Comparison of ENCODE assay signal across 1 cellular context in the genomic region with DNA sequence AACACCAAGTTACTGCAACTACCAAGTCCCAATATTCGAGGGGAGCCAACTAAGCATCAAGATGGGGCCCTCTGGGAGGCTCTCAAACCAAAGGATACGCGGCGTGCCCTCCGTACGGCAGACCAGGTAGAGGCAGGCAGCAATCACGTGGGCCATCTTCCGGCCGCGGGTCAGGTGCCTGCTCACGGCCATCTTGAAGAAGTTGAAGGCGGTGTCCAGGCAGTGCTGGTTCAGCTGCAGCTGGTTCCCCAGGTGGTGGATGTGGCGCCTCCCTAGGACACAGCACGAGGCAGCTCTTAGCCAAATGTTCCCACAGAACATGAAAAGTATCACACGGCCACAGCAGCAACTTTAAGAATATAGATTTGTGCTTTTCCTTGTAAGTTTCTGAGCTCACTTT.
TF ChIP-seq lines count a peak whose summit lies in the region.

No MANE protein-coding gene starts in this region.

TF ChIP-seq in WTC11, 78 proteins besides CTCF, POLR2A, EP300 and RAD21 (continued from another document):
- TF ChIP-seq, protein P1, sequence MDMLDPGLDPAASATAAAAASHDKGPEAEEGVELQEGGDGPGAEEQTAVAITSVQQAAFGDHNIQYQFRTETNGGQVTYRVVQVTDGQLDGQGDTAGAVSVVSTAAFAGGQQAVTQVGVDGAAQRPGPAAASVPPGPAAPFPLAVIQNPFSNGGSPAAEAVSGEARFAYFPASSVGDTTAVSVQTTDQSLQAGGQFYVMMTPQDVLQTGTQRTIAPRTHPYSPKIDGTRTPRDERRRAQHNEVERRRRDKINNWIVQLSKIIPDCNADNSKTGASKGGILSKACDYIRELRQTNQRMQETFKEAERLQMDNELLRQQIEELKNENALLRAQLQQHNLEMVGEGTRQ (CRISPR knock-in tag; IDR thresholded peaks at IDR 0.05): 0 out of 2 replicates have a peak, but pooled peaks have one; percentile 25
- TF ChIP-seq STAT6 (CRISPR knock-in tag; conservative IDR thresholded peaks at IDR 0.05; ENCODE audit: low read depth) (no peak), TEAD4 (CRISPR knock-in tag; IDR thresholded peaks at IDR 0.05) (no peak), ATF3 (CRISPR knock-in tag; conservative IDR thresholded peaks at IDR 0.05) (no peak)
